ENCODE assay signal across 11 cellular contexts in genomic region chr17:27339836-27340550, GRCh38. TPM values are rescaled to one million over a fixed set of nuclear protein-coding genes. Genes with fewer than 3 reads are reported as not detected.
DNase-seq lines count a peak whose midpoint lies in the region; ATAC-seq, FAIRE-seq and TF ChIP-seq lines count a peak whose summit lies in the region.
"Had no signal": no experiment of that assay in that cellular context is flagged by ENCODE, and none has a peak within 500 bp of the region (broad histone marks: within the 10 kb centered on the region; RNA-seq: fewer than 3 reads in every experiment).

No MANE protein-coding gene starts in this region.

- peaks cover 6% of the 10 kb centered on the region for H3K4me1 Mint-ChIP-seq in T-helper 2 cell treated with Interferon-gamma antibody and Interleukin-4, amounts not matched to agents 5 μg/mL and 100 μg/mL, for 36 hours (ENCODE audit: low read depth)

- H3K9me3 ChIP-seq in A549: no peaks in the 10 kb centered on the region
- no peaks in the 10 kb centered on the region for H3K9me3 ChIP-seq in GM23248 (ENCODE audit: low read depth)

- CTCF ChIA-PET in A549 (lab: Yijun Ruan, JAX): interaction anchor here (0.8 to 18.1 kb wide), 11 partner anchors 9 to 311 kb away, joined by 3 to 306 read pairs (median 3); no protein-coding TSS in a partner anchor

- no peaks in the 10 kb centered on the region for H3K79me2 ChIP-seq in GM23248 (ENCODE audit: insufficient read depth)

- FAIRE-seq in A549 (lab: Jason Lieb, UNC): no peak
- FAIRE-seq: kidney had no signal

- no peak overlapping the region for H3K4me3 ChIP-seq in A549
- no peak overlapping the region for H3K4me3 ChIP-seq in GM23248

- H3K27ac ChIP-seq in A549 (peak overlapping the region; percentile 54 to 66; a peak in 5 of 6 replicates), GM23248 (no peak overlapping the region), foreskin keratinocyte (no peak overlapping the region)

- H3K9me2 ChIP-seq in GM23248 (ENCODE audit: insufficient read depth): no peaks in the 10 kb centered on the region

- H3K27me3 ChIP-seq in GM23248 (replicated peaks; ENCODE audit: insufficient read depth) (no peaks in the 10 kb centered on the region), foreskin keratinocyte (no peaks in the 10 kb centered on the region)

- in situ Hi-C loops in GM23248 (cut with MboI): loop anchor here (10.0 kb wide), 2 partner anchors 155 to 265 kb away; no protein-coding TSS in a partner anchor

- ATAC-seq in A549 (peak; percentile 81 to 87), foreskin keratinocyte (peak; percentile 98), GM18498 (IDR thresholded peaks at IDR 0.05; ENCODE audit: unreplicated experiment) (no peak), HG02759 (IDR thresholded peaks at IDR 0.05; ENCODE audit: unreplicated experiment) (no peak), GM19467 (IDR thresholded peaks at IDR 0.05; ENCODE audit: unreplicated experiment) (no peak)

- peaks cover 2% of the 10 kb centered on the region for H3K27me3 Mint-ChIP-seq in T-helper 2 cell treated with Interferon-gamma antibody and Interleukin-4, amounts not matched to agents 5 μg/mL and 100 μg/mL, for 36 hours (ENCODE audit: low read depth)

- POLR2A ChIA-PET in A549 (lab: Yijun Ruan, JAX): interaction anchor here (1.4 kb wide), 1 partner anchor 45 kb away, joined by 4 read pairs; no protein-coding TSS in a partner anchor

- no peak overlapping the region for H3K4me3 Mint-ChIP-seq in T-helper 2 cell treated with Interferon-gamma antibody and Interleukin-4, amounts not matched to agents 5 μg/mL and 100 μg/mL, for 36 hours

- H3K4me2 ChIP-seq in A549 (peak overlapping the region; percentile 52), GM23248 (ENCODE audit: unreplicated experiment) (no peak overlapping the region)

- H3K27ac Mint-ChIP-seq in T-helper 2 cell treated with Interferon-gamma antibody and Interleukin-4, amounts not matched to agents 5 μg/mL and 100 μg/mL, for 36 hours: no peak overlapping the region

- H4K20me1 ChIP-seq in GM23248 (ENCODE audit: insufficient read depth): no peaks in the 10 kb centered on the region

- H3K4me1 ChIP-seq in A549 (peaks cover 20% of the 10 kb centered on the region), GM23248 (ENCODE audit: insufficient read depth) (no peaks in the 10 kb centered on the region), foreskin keratinocyte (no peaks in the 10 kb centered on the region)

- no peaks in the 10 kb centered on the region for H3K9me3 Mint-ChIP-seq in T-helper 2 cell treated with Interferon-gamma antibody and Interleukin-4, amounts not matched to agents 5 μg/mL and 100 μg/mL, for 36 hours

- 79% methylated on average over 2 of the region's 2 CpGs for WGBS in A549 (ENCODE audit: missing lambda C conversion rate)
- 52 to 60% methylated on average over 2 of the region's 2 CpGs for WGBS in GM23248 (ENCODE audit: low coverage in 1 of 2, low lambda C conversion rate in 2 of 2, missing lambda C conversion rate in 2 of 2), 2 experiments

- H2AFZ ChIP-seq in GM23248: no peak overlapping the region

- DNase-seq in A549 (ENCODE audit: low read depth in 1 of 2, low spot score in 1 of 2) (peak; percentile 46 to 88), GM23248 (peak; percentile 46), foreskin keratinocyte (peak in 1 of 2 donors; percentile 80), NCI-H526 (lab: John Stamatoyannopoulos, UW) (no peak)
- DNase-seq in T-helper 2 cell treated with Interferon-gamma antibody and Interleukin-4, amounts not matched to agents 5 μg/mL and 100 μg/mL, for 36 hours (ENCODE audit: low spot score): peak; percentile 16
- DNase-seq: kidney, NCI-H1105, SIG-M5 had no signal

- H3K36me3 Mint-ChIP-seq in T-helper 2 cell treated with Interferon-gamma antibody and Interleukin-4, amounts not matched to agents 5 μg/mL and 100 μg/mL, for 36 hours (ENCODE audit: low read depth): no peaks in the 10 kb centered on the region

- TF ChIP-seq POLR2A in A549 (IDR thresholded peaks at IDR 0.05; ENCODE audit: low read length): no peak

- H3K36me3 ChIP-seq in GM23248 (ENCODE audit: low read depth): no peaks in the 10 kb centered on the region

- TF ChIP-seq EP300 in A549 (IDR thresholded peaks at IDR 0.05): no peak

- TF ChIP-seq RAD21 in A549 (conservative IDR thresholded peaks at IDR 0.05 in 1 of 2, IDR thresholded peaks at IDR 0.05 in 1 of 2): no peak

- H3K9ac ChIP-seq in GM23248: no peak overlapping the region

- H3F3A ChIP-seq in GM23248 (ENCODE audit: insufficient read depth): no peaks in the 10 kb centered on the region

- no peak for TF ChIP-seq CTCF in A549 (IDR thresholded peaks at IDR 0.05)
- TF ChIP-seq CTCF in foreskin keratinocyte (conservative IDR thresholded peaks at IDR 0.05): no peak

TF ChIP-seq in A549, 52 proteins besides CTCF, POLR2A, EP300 and RAD21:
- TF ChIP-seq MAFK (IDR thresholded peaks at IDR 0.05; ENCODE audit: partially characterized antibody): peak; percentile 68
- TF ChIP-seq HOXB13 (CRISPR knock-in tag; IDR thresholded peaks at IDR 0.05; ENCODE audit: low read depth): no peak
- TF ChIP-seq NFE2L2 (conservative IDR thresholded peaks at IDR 0.05; ENCODE audit: low read length): peak; percentile 29; the same call in 1 of the 2 replicates
- TF ChIP-seq, protein P1, sequence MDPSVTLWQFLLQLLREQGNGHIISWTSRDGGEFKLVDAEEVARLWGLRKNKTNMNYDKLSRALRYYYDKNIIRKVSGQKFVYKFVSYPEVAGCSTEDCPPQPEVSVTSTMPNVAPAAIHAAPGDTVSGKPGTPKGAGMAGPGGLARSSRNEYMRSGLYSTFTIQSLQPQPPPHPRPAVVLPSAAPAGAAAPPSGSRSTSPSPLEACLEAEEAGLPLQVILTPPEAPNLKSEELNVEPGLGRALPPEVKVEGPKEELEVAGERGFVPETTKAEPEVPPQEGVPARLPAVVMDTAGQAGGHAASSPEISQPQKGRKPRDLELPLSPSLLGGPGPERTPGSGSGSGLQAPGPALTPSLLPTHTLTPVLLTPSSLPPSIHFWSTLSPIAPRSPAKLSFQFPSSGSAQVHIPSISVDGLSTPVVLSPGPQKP (IDR thresholded peaks at IDR 0.05; ENCODE audit: low read depth, low read length): no peak
- TF ChIP-seq FOSL2 (IDR thresholded peaks at IDR 0.05): no peak
- peak; percentile 65 for TF ChIP-seq FOSL2 (CRISPR knock-in tag; IDR thresholded peaks at IDR 0.05)

RNA-seq across cellular contexts. Expression of gene WSB1, which starts 46.1 kb away (rescaled TPM):
- polyA plus RNA-seq in A549 (2011; rRNA removed): 107 and 111 TPM in 2 replicates
- polyA plus RNA-seq in A549 (2012; cell fraction: cytosol; rRNA removed): 81.8 and 97.0 TPM in 2 replicates
- 137 and 157 TPM in 2 replicates for polyA plus RNA-seq in A549 (2012; cell fraction: nucleus; rRNA removed)
- polyA plus RNA-seq in A549 (2017; fragmentation: RNase III; extraction: RNeasy Plus Mini Kit Qiagen cat#74134 plus additional on column Dnase treatment): 41.1 to 50.7 TPM (median 46.0 TPM) in 3 replicates
- polyA minus RNA-seq in A549 (2011; rRNA and poly(A)+ RNA removed): 31.2 and 45.5 TPM in 2 replicates
- total RNA-seq in GM23248 (2014; rRNA removed; shearing (Covaris generic)): 127 and 155 TPM in 2 replicates
- polyA plus RNA-seq in GM23248 (2016; fragmentation: Nextera tagmentation; extraction: Ambion mirVana): 116 and 135 TPM in 2 replicates
- total RNA-seq in foreskin keratinocyte: 41.5 and 44.3 TPM in 2 replicates
- polyA plus RNA-seq in foreskin keratinocyte: 11.6 and 14.1 TPM in 2 replicates

Comparison
In these comparisons a context has a peak if more than half of its experiments do, and no peak if none do; other contexts are left out.
1. ATAC-seq: peak in A549 (2 of 2) and foreskin keratinocyte (single experiment); none in GM18498 (single experiment), HG02759 (single experiment) and GM19467 (single experiment).
2. DNase-seq: peak in A549 (2 of 2), GM23248 (single experiment) and T-helper 2 cell treated with Interferon-gamma antibody and Interleukin-4, amounts not matched to agents 5 μg/mL and 100 μg/mL, for 36 hours (single experiment); none in NCI-H526 (0 of 2).
3. H3K27ac ChIP-seq: peak in A549 (2 of 2); none in GM23248 (single experiment) and foreskin keratinocyte (single experiment).